ENCODE assay signal across 20 cellular contexts in genomic region chr6:38164131-38164481, GRCh38.
A peak's percentile ranks its signal among the peaks of the same experiment; 100 is the strongest.
DNase-seq lines count a peak whose midpoint lies in the region; ATAC-seq, FAIRE-seq and TF ChIP-seq lines count a peak whose summit lies in the region.
"Had no signal": no experiment of that assay in that cellular context is flagged by ENCODE, and none has a peak within 500 bp of the region (broad histone marks: within the 10 kb centered on the region; RNA-seq: fewer than 3 reads in every experiment).

No MANE protein-coding gene starts in this region.

- ATAC-seq in K562 (no peak), left lobe of liver (peak; percentile 63), HG02678 (IDR thresholded peaks at IDR 0.05; ENCODE audit: unreplicated experiment) (no peak)
- ATAC-seq: Panc1 had no signal

- no peak overlapping the region for H2AFZ ChIP-seq in K562 (ENCODE audit: low read depth, low read length)

- 60% methylated on average over 6 of the region's 6 CpGs for WGBS in K562 (ENCODE audit: insufficient coverage, low coverage, missing lambda C conversion rate)
- 64 to 79% (median 70%) methylated on average over 6 of the region's 6 CpGs for WGBS in small intestine, 3 donors

- H3K36me3 Mint-ChIP-seq in activated CD4-positive, alpha-beta memory T cell treated with anti-CD3 and anti-CD28 coated beads for 36 hours, result peaks cover 6% of the 10 kb centered on the region

- H3K9me1 ChIP-seq in K562 (ENCODE audit: control insufficient read depth, insufficient read depth, low read length), result no peaks in the 10 kb centered on the region

- H3K79me2 ChIP-seq in K562 (ENCODE audit: control insufficient read depth, insufficient read depth, low read length), result no peaks in the 10 kb centered on the region

- TF ChIP-seq EP300 in K562 (IDR thresholded peaks at IDR 0.05; ENCODE audit: low read length), result no peak

- no TSS peak for BruUV-seq in K562 (replicated peaks; lab: Mats Ljungman, UMichigan)

- in situ Hi-C loops in K562 (cut with MboI), result no loop called here

- no peaks in the 10 kb centered on the region for H3K36me3 ChIP-seq in K562 (ENCODE audit: control insufficient read depth, insufficient read depth, low read length)
- H3K36me3 ChIP-seq in small intestine (ENCODE audit: control insufficient read depth in 2 of 2, insufficient read depth in 2 of 2, low read length in 2 of 2), result no peaks in the 10 kb centered on the region
- H3K36me3 ChIP-seq: SJCRH30 had no signal

- DNase-seq in HT-29 (ENCODE audit: low spot score), result peak; percentile 5
- no peak for DNase-seq in K562 (ENCODE audit: extremely low read depth in 1 of 4, low spot score in 3 of 4)
- DNase-seq in left lobe of liver (ENCODE audit: low spot score), result peak; percentile 77
- DNase-seq in small intestine, result peak; percentile 38
- DNase-seq in activated CD4-positive, alpha-beta memory T cell treated with anti-CD3 and anti-CD28 coated beads for 36 hours, result no peak
- no peak for DNase-seq in amniotic stem cell (lab: John Stamatoyannopoulos, UW)
- DNase-seq: CD4-positive, CD25-positive, alpha-beta regulatory T cell; DMS79; IMR-90; NCI-H1105; NCI-H146; NCI-H2029; NCI-H226; NCI-H524; NCI-H774; NK-92 treated with Interleukin-12 subunit alpha and Interleukin-12 subunit beta, amount 100 ng/mL, for 24 hours; SJCRH30 had no signal

- POLR2A ChIA-PET in K562 (lab: Yijun Ruan, JAX), result interaction anchor here (0.7 to 2.1 kb wide), 3 partner anchors 10 to 48 kb away, joined by 3 to 7 read pairs (median 4); no protein-coding TSS in a partner anchor
- POLR2A ChIA-PET in activated CD4-positive, alpha-beta memory T cell treated with anti-CD3 and anti-CD28 coated beads for 36 hours (lab: Charles Lee), result no interaction called here

- no peak for TF ChIP-seq RAD21 in K562 (CRISPR knock-in tag; conservative IDR thresholded peaks at IDR 0.05 in 1 of 2, IDR thresholded peaks at IDR 0.05 in 1 of 2)

- no peak for TF ChIP-seq POLR2A in K562 (conservative IDR thresholded peaks at IDR 0.05)

- CTCF ChIA-PET in K562 (lab: Yijun Ruan, JAX; ENCODE audit: low intra/inter-chr PET ratio), result no interaction called here
- CTCF ChIA-PET in activated CD4-positive, alpha-beta memory T cell treated with anti-CD3 and anti-CD28 coated beads for 36 hours (lab: Charles Lee), result no interaction called here

- no peaks in the 10 kb centered on the region for H3K4me1 Mint-ChIP-seq in activated CD4-positive, alpha-beta memory T cell treated with anti-CD3 and anti-CD28 coated beads for 36 hours (ENCODE audit: low read depth)
- H3K4me1 Mint-ChIP-seq: CD4-positive, CD25-positive, alpha-beta regulatory T cell had no signal

- H3K27me3 ChIP-seq in K562 (ENCODE audit: control insufficient read depth in 2 of 2, insufficient read depth in 2 of 2, low read length in 2 of 2) (peaks cover 0 to 7% of the 10 kb centered on the region in 2 experiments; a peak in 1 of 5 replicates), small intestine (ENCODE audit: control insufficient read depth in 2 of 2, insufficient read depth in 2 of 2, low read length in 2 of 2) (no peaks in the 10 kb centered on the region)
- H3K27me3 ChIP-seq: SJCRH30 had no signal

- no peak overlapping the region for H3K4me3 Mint-ChIP-seq in activated CD4-positive, alpha-beta memory T cell treated with anti-CD3 and anti-CD28 coated beads for 36 hours
- H3K4me3 Mint-ChIP-seq: CD4-positive, CD25-positive, alpha-beta regulatory T cell had no signal

- FAIRE-seq in K562 (lab: Jason Lieb, UNC) (no peak), small intestine (lab: Jason Lieb, UNC) (no peak)

- TF ChIP-seq CTCF in K562 (IDR thresholded peaks at IDR 0.05 in 2 of 3, conservative IDR thresholded peaks at IDR 0.05 in 1 of 3; ENCODE audit: insufficient read depth in 2 of 3, low read depth in 1 of 3, low read length in 3 of 3), result no peak

- no peak overlapping the region for H3K4me3 ChIP-seq in K562
- no peak overlapping the region for H3K4me3 ChIP-seq in small intestine (ENCODE audit: low read depth in 1 of 2, low read length in 2 of 2)
- H3K4me3 ChIP-seq: SJCRH30 had no signal

- peaks cover 3% of the 10 kb centered on the region; the same call in 1 of the 2 replicates for H4K20me1 ChIP-seq in K562 (replicated peaks; ENCODE audit: control insufficient read depth, insufficient read depth, low read length)

- no peak overlapping the region for H3K27ac ChIP-seq in K562 (ENCODE audit: extremely low read depth, low read depth, low read length)
- H3K27ac ChIP-seq in small intestine (ENCODE audit: low read depth in 1 of 2, low read length in 1 of 2), result no peak overlapping the region
- H3K27ac ChIP-seq: HL-60, SJCRH30 had no signal

- intact Hi-C loops in K562 (cut with micrococcal nuclease), result no loop called here
- intact Hi-C loops in activated CD4-positive, alpha-beta memory T cell treated with anti-CD3 and anti-CD28 coated beads for 36 hours (cut with micrococcal nuclease), result no loop called here

- no peak overlapping the region for H3K27ac Mint-ChIP-seq in activated CD4-positive, alpha-beta memory T cell treated with anti-CD3 and anti-CD28 coated beads for 36 hours

- H3K4me1 ChIP-seq in K562 (replicated peaks in 1 of 2; ENCODE audit: control insufficient read depth in 2 of 2, insufficient read depth in 2 of 2, low read length in 2 of 2) (peaks cover 0 to 34% of the 10 kb centered on the region in 2 experiments; a peak in 2 of 5 replicates), small intestine (ENCODE audit: control insufficient read depth in 2 of 2, insufficient read depth in 1 of 2, low read depth in 1 of 2, low read length in 1 of 2) (peaks cover 2 to 3% of the 10 kb centered on the region in 2 donors)
- H3K4me1 ChIP-seq: SJCRH30 had no signal

- H3K9me3 Mint-ChIP-seq in activated CD4-positive, alpha-beta memory T cell treated with anti-CD3 and anti-CD28 coated beads for 36 hours, result no peaks in the 10 kb centered on the region

- no peak overlapping the region for H3K4me2 ChIP-seq in K562 (ENCODE audit: insufficient read depth, low read length)

- no peak overlapping the region for H3K9ac ChIP-seq in K562 (ENCODE audit: insufficient read depth in 1 of 2, low read depth in 2 of 2, low read length in 2 of 2)

- H3K9me3 ChIP-seq in K562 (replicated peaks; ENCODE audit: control insufficient read depth, insufficient read depth, low read depth, low read length), result no peaks in the 10 kb centered on the region
- H3K9me3 ChIP-seq in small intestine (ENCODE audit: control insufficient read depth, low read depth), result no peaks in the 10 kb centered on the region
- H3K9me3 ChIP-seq: SJCRH30 had no signal

- no peaks in the 10 kb centered on the region for H3K27me3 Mint-ChIP-seq in activated CD4-positive, alpha-beta memory T cell treated with anti-CD3 and anti-CD28 coated beads for 36 hours
- H3K27me3 Mint-ChIP-seq: CD4-positive, CD25-positive, alpha-beta regulatory T cell had no signal

TF ChIP-seq in K562, 482 proteins besides CTCF, POLR2A, EP300 and RAD21:
- 0 out of 2 replicates have a peak, but pooled peaks have one; percentile 6 for TF ChIP-seq NFIC (IDR thresholded peaks at IDR 0.05)
- TF ChIP-seq SIX5 (IDR thresholded peaks at IDR 0.05; ENCODE audit: borderline replicate concordance in 1 of 2, insufficient read depth in 1 of 2, low read depth in 1 of 2, low read length in 2 of 2), result no peak

Comparison
In these comparisons a context has a peak if more than half of its experiments do, and no peak if none do; other contexts are left out.
1. DNase-seq: peak in HT-29 (single experiment), left lobe of liver (single experiment) and small intestine (single experiment); none in K562 (0 of 4), activated CD4-positive, alpha-beta memory T cell treated with anti-CD3 and anti-CD28 coated beads for 36 hours (single experiment) and amniotic stem cell (single experiment).